8 cellular contexts compared by ENCODE assay signal in the genomic region with DNA sequence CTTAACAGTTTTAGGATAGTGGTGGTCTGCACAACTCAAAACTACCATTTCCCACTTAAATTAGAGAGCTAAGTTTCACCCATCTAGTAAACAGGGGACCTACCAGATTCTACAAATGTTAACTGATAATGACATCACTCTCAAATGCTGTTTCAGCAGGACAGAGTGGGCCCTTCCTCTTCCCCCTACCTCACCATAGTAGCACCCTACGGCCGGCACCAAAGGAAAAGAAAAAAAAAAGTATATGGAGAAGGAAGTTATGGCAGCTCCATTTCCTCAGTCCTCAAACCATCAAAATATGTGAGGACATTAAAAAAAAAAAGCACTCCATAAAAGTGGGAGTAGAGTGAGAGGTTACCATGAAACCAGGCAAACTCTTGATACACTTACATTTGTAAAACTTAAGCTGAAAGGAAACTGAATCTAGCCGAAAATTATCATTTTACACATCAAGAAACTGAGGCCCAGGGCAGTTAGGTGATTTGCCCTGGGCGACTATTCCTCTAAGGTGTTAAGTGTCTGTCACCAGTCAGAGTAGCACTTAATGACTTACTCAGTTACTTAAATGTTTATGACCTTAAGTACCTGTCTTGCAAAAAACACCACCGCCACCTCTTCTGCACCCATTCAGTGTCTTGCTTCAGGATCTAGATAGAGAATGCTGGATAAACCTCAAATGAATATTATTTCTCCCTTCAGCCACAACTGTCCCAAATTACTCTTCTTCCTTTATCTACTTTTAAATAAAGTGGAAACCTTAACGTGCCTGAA. TPM values are rescaled to one million over a fixed set of nuclear protein-coding genes. Genes with fewer than 3 reads are reported as not detected.
DNase-seq lines count a peak whose midpoint lies in the region; ATAC-seq and TF ChIP-seq lines count a peak whose summit lies in the region.

No MANE protein-coding gene starts in this region.

- H3K9me3 Mint-ChIP-seq in T-cell: no peaks in the 10 kb centered on the region

- H3K4me3 Mint-ChIP-seq in T-cell: peak overlapping the region; percentile 88 to 99 (median 94)

- peak overlapping the region in 11 of 12 donors; percentile 1 to 100 (median 100) for H3K27ac ChIP-seq in heart left ventricle

- intact Hi-C loops in heart left ventricle (cut with DNase I): loop anchor here in 7 of 10 donors (2.0 to 10.0 kb wide), 7 partner anchors 36 to 561 kb away; partner anchors contain the start of genes PPP2R3A (in 2 of the 7) and STAG1 (in 1 of the 7)
- intact Hi-C loops in cardiac septum (cut with DNase I): loop anchor here (10.0 kb wide), 1 partner anchor 49 kb away; no protein-coding TSS in a partner anchor

- peaks cover 24% of the 10 kb centered on the region for H3K36me3 Mint-ChIP-seq in T-cell

- H3K36me3 ChIP-seq in heart left ventricle: no peaks in the 10 kb centered on the region

- no peak for TF ChIP-seq CTCF in heart left ventricle (IDR thresholded peaks at IDR 0.05)

- DNase-seq in heart left ventricle (no peak), cardiac septum (ENCODE audit: low spot score) (no peak), T-cell (no peak), fibroblast of peridontal ligament (ENCODE audit: extremely low read depth) (peak; percentile 32), renal cortical epithelial cell (ENCODE audit: low read depth) (peak; percentile 37), amygdala (lab: John Stamatoyannopoulos, UW) (no peak)

- CTCF ChIA-PET in T-cell (lab: Charles Lee): interaction anchor here (0.6 to 4.6 kb wide), 6 partner anchors 9 to 559 kb away, joined by 3 to 31 read pairs (median 6); partner anchors contain the start of gene STAG1 (in 2 of the 2)

- H3K4me1 ChIP-seq in heart left ventricle: peaks cover 3 to 66% (median 53%) of the 10 kb centered on the region in 12 donors

- peak overlapping the region; percentile 97 to 99 for H3K27ac Mint-ChIP-seq in T-cell

- no peaks in the 10 kb centered on the region for H3K9me3 ChIP-seq in heart left ventricle

- H3K4me3 ChIP-seq in heart left ventricle: peak overlapping the region; percentile 71 to 98 (median 86)

- no peaks in the 10 kb centered on the region for H3K27me3 ChIP-seq in heart left ventricle

- 1 to 2% (median 1%) methylated on average over 6 of the region's 6 CpGs for WGBS in heart left ventricle, 4 donors

- no peak for TF ChIP-seq POLR2A in heart left ventricle (IDR thresholded peaks at IDR 0.05)

- ATAC-seq in heart left ventricle: no peak
- no peak for ATAC-seq in T-cell (replicated peaks in 1 of 4)
- no peak for ATAC-seq in GM19328 (IDR thresholded peaks at IDR 0.05; ENCODE audit: unreplicated experiment)
- ATAC-seq in GM19455 (IDR thresholded peaks at IDR 0.05; ENCODE audit: unreplicated experiment): no peak

- no peaks in the 10 kb centered on the region for H3K27me3 Mint-ChIP-seq in T-cell

- POLR2A ChIA-PET in T-cell (lab: Charles Lee): interaction anchor here (0.5 to 1.9 kb wide), 12 partner anchors 10 to 668 kb away, joined by 3 to 13 read pairs (median 4); partner anchors contain the start of genes NCK1 (in 1 of the 2) and STAG1 (in 1 of the 2)

- H3K4me1 Mint-ChIP-seq in T-cell: peaks cover 62 to 84% (median 62%) of the 10 kb centered on the region in 3 donors

RNA-seq across cellular contexts. Expression of gene MSL2, which starts 2.7 kb away (rescaled TPM):
- total RNA-seq in heart left ventricle (10 to 100 TPM; 18.4 to 29.0 (median 19.5) TPM), cardiac septum (20.0 TPM), T-cell (100 to 1,000 TPM in 2 of 5 donors, 10 to 100 TPM in 3; 90.5 to 111 (median 98.4) TPM), renal cortical epithelial cell (8.3 and 23.4 TPM in 2 replicates)
- 1 to 10 TPM; 3.8 to 7.5 TPM for polyA plus RNA-seq in heart left ventricle

RNA-seq across cellular contexts. Expression of gene PCCB, which starts 56.7 kb away (rescaled TPM):
- total RNA-seq in heart left ventricle (100 to 1,000 TPM in 5 of 9 donors, 10 to 100 TPM in 4; 58.5 to 154 (median 103) TPM), cardiac septum (91.3 TPM), T-cell (10 to 100 TPM; 13.8 to 19.3 (median 16.1) TPM), renal cortical epithelial cell (86.1 and 111 TPM in 2 replicates)
- polyA plus RNA-seq in heart left ventricle: 10 to 100 TPM; 33.9 to 45.1 TPM

Comparison
In these comparisons a context has a peak if more than half of its experiments do, and no peak if none do; other contexts are left out.
1. DNase-seq: peak in fibroblast of peridontal ligament (single experiment) and renal cortical epithelial cell (single experiment); none in heart left ventricle (0 of 5), cardiac septum (single experiment), T-cell (0 of 34) and amygdala (0 of 56).